In genomic region chr1:59500970-59501742, GRCh38 we compare ENCODE assay signal across 14 cellular contexts.
A peak's percentile ranks its signal among the peaks of the same experiment; 100 is the strongest.
DNase-seq lines count a peak whose midpoint lies in the region; ATAC-seq, FAIRE-seq and TF ChIP-seq lines count a peak whose summit lies in the region.
"Had no signal": no experiment of that assay in that cellular context is flagged by ENCODE, and none has a peak within 500 bp of the region (broad histone marks: within the 10 kb centered on the region; RNA-seq: fewer than 3 reads in every experiment).

No MANE protein-coding gene starts in this region.

- no peaks in the 10 kb centered on the region for H4K20me1 ChIP-seq in HepG2 (ENCODE audit: insufficient read depth, low read length)

- H3K9ac ChIP-seq in HepG2 (ENCODE audit: insufficient read depth, low read depth, low read length), result no peak overlapping the region
- H3K9ac ChIP-seq: SK-N-SH had no signal

- 79% methylated on average over 4 of the region's 4 CpGs for WGBS in HepG2 (ENCODE audit: low lambda C conversion rate)

- CTCF ChIA-PET in HepG2 (lab: Yijun Ruan, JAX; ENCODE audit: low intra/inter-chr PET ratio, low total read pairs), result no interaction called here

- no peaks in the 10 kb centered on the region for H3K79me2 ChIP-seq in HepG2 (ENCODE audit: insufficient read depth, low read length)

- H3K27ac ChIP-seq in HepG2 (ENCODE audit: extremely low read length, insufficient read depth, low read length), result no peak overlapping the region

- in situ Hi-C loops in HepG2 (cut with HindIII; ENCODE audit: extremely low pct_ligation_motif_present, low pct_unique_long_range_greater_than_20kb), result no loop called here

- H3K36me3 ChIP-seq in HepG2 (replicated peaks in 1 of 2; ENCODE audit: control insufficient read depth in 1 of 2, insufficient read depth in 2 of 2, low read length in 2 of 2), result no peaks in the 10 kb centered on the region
- H3K36me3 ChIP-seq: MG63 had no signal

- TF ChIP-seq EP300 in HepG2 (IDR thresholded peaks at IDR 0.05; ENCODE audit: low read depth in 2 of 2, low read length in 2 of 2) (no peak), HepG2 (CRISPR knock-in tag; IDR thresholded peaks at IDR 0.05; ENCODE audit: borderline replicate concordance) (no peak)

- DNase-seq in DMS53 treated with DMSO at 0.1 percent for 48 hours (lab: John Stamatoyannopoulos, UW; ENCODE audit: unreplicated experiment) (peak; percentile 45), MV-4-11 (lab: John Stamatoyannopoulos, UW) (peak; percentile 66), SKM-1 treated with dmso at 0.1 percent for 144 hours (lab: John Stamatoyannopoulos, UW; ENCODE audit: unreplicated experiment) (peak; percentile 68), HepG2 (ENCODE audit: low spot score) (no peak), GM12892 (ENCODE audit: insufficient read length) (no peak), NCI-H510A (lab: John Stamatoyannopoulos, UW) (no peak)
- DNase-seq: activated effector memory CD4-positive, alpha-beta T cell treated with anti-CD3 and anti-CD28 coated beads, Interleukin-2, amount 50 U/mL, for 16 hours; anterior cingulate cortex; MG63; NCI-H2171; SK-N-SH had no signal

- TF ChIP-seq CTCF in HepG2 (CRISPR knock-in tag; IDR thresholded peaks at IDR 0.05), result no peak

- intact Hi-C loops in HepG2 (cut with micrococcal nuclease; ENCODE audit: unreplicated experiment), result no loop called here

- H3K27me3 ChIP-seq in HepG2 (ENCODE audit: control insufficient read depth in 1 of 2, insufficient read depth in 2 of 2, low read length in 2 of 2), result no peaks in the 10 kb centered on the region
- H3K27me3 ChIP-seq: MG63 had no signal

- no peak overlapping the region for H3K4me3 ChIP-seq in HepG2 (replicated peaks in 1 of 3; ENCODE audit: insufficient read depth in 1 of 3, low read depth in 2 of 3, low read length in 3 of 3)
- H3K4me3 ChIP-seq: MG63 had no signal

- peaks cover 35% of the 10 kb centered on the region for H3K4me1 ChIP-seq in HepG2 (ENCODE audit: insufficient read depth, low read length)

- H3K4me2 ChIP-seq in HepG2 (ENCODE audit: low read depth, low read length), result no peak overlapping the region
- H3K4me2 ChIP-seq: SK-N-SH had no signal

- POLR2A ChIA-PET in HepG2 (lab: Yijun Ruan, JAX), result no interaction called here

- FAIRE-seq in HepG2 (lab: Jason Lieb, UNC) (peak; percentile 46), GM12892 (lab: Jason Lieb, UNC) (no peak)
- FAIRE-seq: HTR-8/SVneo had no signal

- H2AFZ ChIP-seq in HepG2 (ENCODE audit: low read length), result no peak overlapping the region

- TF ChIP-seq RAD21 in HepG2 (CRISPR knock-in tag; IDR thresholded peaks at IDR 0.05), result no peak

- no peak for TF ChIP-seq POLR2A in HepG2 (IDR thresholded peaks at IDR 0.05; ENCODE audit: insufficient read depth in 1 of 2, low read depth in 2 of 2, low read length in 2 of 2)
- no peak for TF ChIP-seq POLR2A in GM12892 (IDR thresholded peaks at IDR 0.05; ENCODE audit: low read depth, low read length)

- BruUV-seq in HepG2 (replicated peaks; lab: Mats Ljungman, UMichigan), result no TSS peak

- no peaks in the 10 kb centered on the region for H3K9me3 ChIP-seq in HepG2 (ENCODE audit: low read length)
- H3K9me3 ChIP-seq: MG63, SK-N-SH had no signal

- ATAC-seq in HepG2 (no peak), GM19324 (IDR thresholded peaks at IDR 0.05; ENCODE audit: low FRiP score, unreplicated experiment) (no peak), GM18858 (IDR thresholded peaks at IDR 0.05; ENCODE audit: unreplicated experiment) (no peak)

TF ChIP-seq in HepG2, 621 proteins besides CTCF, POLR2A, EP300 and RAD21:
- TF ChIP-seq ATF7 (IDR thresholded peaks at IDR 0.05), result peak; percentile 43; the same call in 1 of the 2 replicates
- TF ChIP-seq ATF7 (CRISPR knock-in tag; IDR thresholded peaks at IDR 0.05), result no peak
- peak; percentile 81 for TF ChIP-seq CEBPB (IDR thresholded peaks at IDR 0.05; ENCODE audit: borderline replicate concordance, low read depth, low read length)
- TF ChIP-seq, protein P1, sequence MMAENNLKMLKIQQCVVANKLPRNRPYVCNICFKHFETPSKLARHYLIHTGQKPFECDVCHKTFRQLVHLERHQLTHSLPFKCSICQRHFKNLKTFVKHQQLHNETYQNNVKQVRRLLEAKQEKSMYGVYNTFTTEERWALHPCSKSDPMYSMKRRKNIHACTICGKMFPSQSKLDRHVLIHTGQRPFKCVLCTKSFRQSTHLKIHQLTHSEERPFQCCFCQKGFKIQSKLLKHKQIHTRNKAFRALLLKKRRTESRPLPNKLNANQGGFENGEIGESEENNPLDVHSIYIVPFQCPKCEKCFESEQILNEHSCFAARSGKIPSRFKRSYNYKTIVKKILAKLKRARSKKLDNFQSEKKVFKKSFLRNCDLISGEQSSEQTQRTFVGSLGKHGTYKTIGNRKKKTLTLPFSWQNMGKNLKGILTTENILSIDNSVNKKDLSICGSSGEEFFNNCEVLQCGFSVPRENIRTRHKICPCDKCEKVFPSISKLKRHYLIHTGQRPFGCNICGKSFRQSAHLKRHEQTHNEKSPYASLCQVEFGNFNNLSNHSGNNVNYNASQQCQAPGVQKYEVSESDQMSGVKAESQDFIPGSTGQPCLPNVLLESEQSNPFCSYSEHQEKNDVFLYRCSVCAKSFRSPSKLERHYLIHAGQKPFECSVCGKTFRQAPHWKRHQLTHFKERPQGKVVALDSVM (CRISPR knock-in tag; IDR thresholded peaks at IDR 0.05), result no peak
- peak; percentile 64 for TF ChIP-seq CEBPG (CRISPR knock-in tag; IDR thresholded peaks at IDR 0.05)
- TF ChIP-seq, protein P2, sequence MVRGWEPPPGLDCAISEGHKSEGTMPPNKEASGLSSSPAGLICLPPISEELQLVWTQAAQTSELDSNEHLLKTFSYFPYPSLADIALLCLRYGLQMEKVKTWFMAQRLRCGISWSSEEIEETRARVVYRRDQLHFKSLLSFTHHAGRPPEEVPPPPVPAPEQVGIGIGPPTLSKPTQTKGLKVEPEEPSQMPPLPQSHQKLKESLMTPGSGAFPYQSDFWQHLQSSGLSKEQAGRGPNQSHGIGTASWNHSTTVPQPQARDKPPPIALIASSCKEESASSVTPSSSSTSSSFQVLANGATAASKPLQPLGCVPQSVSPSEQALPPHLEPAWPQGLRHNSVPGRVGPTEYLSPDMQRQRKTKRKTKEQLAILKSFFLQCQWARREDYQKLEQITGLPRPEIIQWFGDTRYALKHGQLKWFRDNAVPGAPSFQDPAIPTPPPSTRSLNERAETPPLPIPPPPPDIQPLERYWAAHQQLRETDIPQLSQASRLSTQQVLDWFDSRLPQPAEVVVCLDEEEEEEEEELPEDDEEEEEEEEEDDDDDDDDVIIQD (CRISPR knock-in tag; IDR thresholded peaks at IDR 0.05; ENCODE audit: low read depth), result peak; percentile 13; the same call in 1 of the 2 replicates
- peak; percentile 35; the same call in 1 of the 2 replicates for TF ChIP-seq GATAD2A (CRISPR knock-in tag; IDR thresholded peaks at IDR 0.05)
- TF ChIP-seq CREB1 (IDR thresholded peaks at IDR 0.05), result no peak
- peak; percentile 42 for TF ChIP-seq CREB1 (CRISPR knock-in tag; IDR thresholded peaks at IDR 0.05)
- TF ChIP-seq ZNF577 (CRISPR knock-in tag; IDR thresholded peaks at IDR 0.05; ENCODE audit: borderline replicate concordance, low read depth), result no peak
- peak in 1 of 2 experiments; percentile 21; a peak in 1 of 4 replicates for TF ChIP-seq REST (IDR thresholded peaks at IDR 0.05; ENCODE audit: borderline replicate concordance in 1 of 2, low read depth in 1 of 2, low read length in 2 of 2)
- peak; percentile 79 for TF ChIP-seq ZBTB21 (CRISPR knock-in tag; IDR thresholded peaks at IDR 0.05)
- TF ChIP-seq ZNF644 (CRISPR knock-in tag; IDR thresholded peaks at IDR 0.05; ENCODE audit: low read depth), result peak; percentile 84
- TF ChIP-seq ZNF101 (CRISPR knock-in tag; IDR thresholded peaks at IDR 0.05; ENCODE audit: borderline replicate concordance, low read depth), result no peak

Comparison
In these comparisons a context has a peak if more than half of its experiments do, and no peak if none do; other contexts are left out.
1. DNase-seq: peak in DMS53 treated with DMSO at 0.1 percent for 48 hours (single experiment), MV-4-11 (single experiment) and SKM-1 treated with dmso at 0.1 percent for 144 hours (single experiment); none in HepG2 (single experiment), GM12892 (single experiment) and NCI-H510A (single experiment).